Comparison of ENCODE assay signal across 9 cellular contexts in the genomic region with DNA sequence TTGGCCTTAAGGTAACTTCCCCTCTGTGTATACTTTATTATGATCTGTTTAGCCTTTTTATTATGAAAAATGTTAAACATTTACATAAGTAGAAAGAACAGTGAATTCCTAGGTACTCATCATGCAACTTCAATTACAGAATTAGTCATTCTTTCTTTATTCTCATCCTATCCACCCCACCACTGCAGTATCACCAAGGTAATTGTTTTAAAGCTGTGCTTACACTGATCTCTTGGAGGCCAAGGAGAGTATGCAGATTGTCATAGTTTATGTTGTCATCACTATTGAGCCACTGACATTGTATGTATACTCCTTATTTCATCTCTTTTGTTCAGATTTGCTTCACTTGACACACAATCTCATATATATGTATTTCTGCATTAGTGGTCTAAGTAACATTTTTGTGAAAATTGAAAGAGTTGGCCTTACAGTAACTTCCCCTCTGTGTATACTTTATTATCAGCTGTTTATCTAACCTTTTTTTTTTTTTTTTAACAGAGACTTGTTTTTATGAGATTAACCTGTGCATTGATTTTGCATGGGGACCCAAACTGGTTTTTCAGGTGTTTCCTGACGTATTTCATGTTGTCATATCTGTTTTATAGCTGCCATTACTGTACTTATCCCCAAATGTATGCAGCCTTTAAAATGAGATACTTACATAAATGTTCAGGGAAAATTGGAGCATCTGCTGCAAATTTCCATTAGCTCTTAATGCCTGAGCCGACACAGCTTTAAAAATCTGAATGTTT. TPM values are rescaled to one million over a fixed set of nuclear protein-coding genes. Genes with fewer than 3 reads are reported as not detected.
DNase-seq lines count a peak whose midpoint lies in the region; ATAC-seq and TF ChIP-seq lines count a peak whose summit lies in the region.
"Had no signal": no experiment of that assay in that cellular context is flagged by ENCODE, and none has a peak within 500 bp of the region (broad histone marks: within the 10 kb centered on the region; RNA-seq: fewer than 3 reads in every experiment).

No MANE protein-coding gene starts in this region.

- BruUV-seq in OCI-LY7 (replicated peaks; lab: Mats Ljungman, UMichigan): no TSS peak

- POLR2A ChIA-PET in activated CD4-positive, alpha-beta memory T cell treated with anti-CD3 and anti-CD28 coated beads for 36 hours (lab: Charles Lee): interaction anchor here (1.8 kb wide), 1 partner anchor 56 kb away, joined by 5 read pairs; a partner anchor contains a TSS
- POLR2A ChIA-PET in activated CD4-positive, alpha-beta memory T cell treated with anti-CD3 and anti-CD28 coated beads, Interleukin-2, amount 10 ng/mL, durations not matched to agents 7 days and 5 days (lab: Charles Lee): interaction anchor here (2.8 kb wide), 1 partner anchor 55 kb away, joined by 10 read pairs; a partner anchor contains a TSS
- POLR2A ChIA-PET in OCI-LY7 (lab: Charles Lee): interaction anchor here (0.6 to 2.0 kb wide), 3 partner anchors 20 to 658 kb away, joined by 3 to 5 read pairs (median 3); no protein-coding TSS in a partner anchor

- no peak for DNase-seq in activated CD4-positive, alpha-beta memory T cell treated with anti-CD3 and anti-CD28 coated beads for 36 hours
- DNase-seq in activated CD4-positive, alpha-beta memory T cell treated with anti-CD3 and anti-CD28 coated beads, Interleukin-2, amount 10 ng/mL, durations not matched to agents 7 days and 5 days: no peak
- DNase-seq in stimulated activated naive B cell treated with anti-CD40 and anti-IgM and Interleukin-4, amounts not matched to agents 10 μg/mL and 1 μg/mL and 100 μg/mL, for 72 hours: no peak
- DNase-seq in NCI-H1105 treated with DMSO at 0.1 percent for 48 hours (lab: John Stamatoyannopoulos, UW) (no peak), OCI-LY7 (ENCODE audit: low spot score) (no peak), mucosa of gallbladder (ENCODE audit: low spot score) (no peak)
- DNase-seq: adrenal gland had no signal

- no peak overlapping the region for H3K27ac ChIP-seq in OCI-LY7 (ENCODE audit: low read depth, low read length, poor library complexity, severe bottlenecking)
- H3K27ac ChIP-seq: adrenal gland had no signal

- no peaks in the 10 kb centered on the region for H3K9me3 Mint-ChIP-seq in activated CD4-positive, alpha-beta memory T cell treated with anti-CD3 and anti-CD28 coated beads for 36 hours
- no peaks in the 10 kb centered on the region for H3K9me3 Mint-ChIP-seq in activated CD4-positive, alpha-beta memory T cell treated with anti-CD3 and anti-CD28 coated beads, Interleukin-2, amount 10 ng/mL, durations not matched to agents 7 days and 5 days
- H3K9me3 Mint-ChIP-seq in stimulated activated naive B cell treated with anti-CD40 and anti-IgM and Interleukin-4, amounts not matched to agents 10 μg/mL and 1 μg/mL and 100 μg/mL, for 72 hours: peaks cover 0 to 3% of the 10 kb centered on the region in 2 donors

- H3K79me2 ChIP-seq in Loucy (ENCODE audit: insufficient read depth, low read length): peaks cover 51% of the 10 kb centered on the region
- peaks cover 86% of the 10 kb centered on the region for H3K79me2 ChIP-seq in OCI-LY7 (ENCODE audit: insufficient read depth, low read depth, low read length)

- H2AFZ ChIP-seq in Loucy (ENCODE audit: low read length): no peak overlapping the region
- H2AFZ ChIP-seq in OCI-LY7 (ENCODE audit: low read length): no peak overlapping the region

- intact Hi-C loops in activated CD4-positive, alpha-beta memory T cell treated with anti-CD3 and anti-CD28 coated beads for 36 hours (cut with micrococcal nuclease): loop anchor here (5.0 kb wide), 1 partner anchor 232 kb away; a partner anchor contains a TSS
- intact Hi-C loops in OCI-LY7 (cut with micrococcal nuclease; ENCODE audit: unreplicated experiment): loop anchor here (5.0 kb wide), 1 partner anchor 57 kb away; a partner anchor contains a TSS

- CTCF ChIA-PET in activated CD4-positive, alpha-beta memory T cell treated with anti-CD3 and anti-CD28 coated beads for 36 hours (lab: Charles Lee): interaction anchor here (0.6 to 1.9 kb wide), 2 partner anchors 10 to 828 kb away, joined by 4 to 7 read pairs; no protein-coding TSS in a partner anchor
- CTCF ChIA-PET in activated CD4-positive, alpha-beta memory T cell treated with anti-CD3 and anti-CD28 coated beads, Interleukin-2, amount 10 ng/mL, durations not matched to agents 7 days and 5 days (lab: Charles Lee): interaction anchor here (1.2 kb wide), 1 partner anchor 10 kb away, joined by 4 read pairs; no protein-coding TSS in a partner anchor
- CTCF ChIA-PET in OCI-LY7 (lab: Charles Lee; ENCODE audit: unreplicated experiment): no interaction called here

- H3K9me3 ChIP-seq in Loucy (ENCODE audit: insufficient read depth, low read depth, low read length): no peaks in the 10 kb centered on the region
- no peaks in the 10 kb centered on the region for H3K9me3 ChIP-seq in endocrine pancreas (ENCODE audit: control insufficient read depth, low read length)
- no peaks in the 10 kb centered on the region for H3K9me3 ChIP-seq in OCI-LY7 (ENCODE audit: low read length)
- H3K9me3 ChIP-seq: adrenal gland had no signal

- H3K4me1 ChIP-seq in Loucy (ENCODE audit: insufficient read depth, low read length, poor library complexity, severe bottlenecking): peaks cover 51% of the 10 kb centered on the region
- H3K4me1 ChIP-seq in endocrine pancreas (ENCODE audit: control insufficient read depth, insufficient read depth, low read length): peaks cover 47% of the 10 kb centered on the region
- H3K4me1 ChIP-seq in OCI-LY7 (ENCODE audit: insufficient read depth, low read length, poor library complexity, severe bottlenecking): peaks cover 40% of the 10 kb centered on the region

- ATAC-seq in stimulated activated naive B cell treated with anti-CD40 and anti-IgM and Interleukin-4, amounts not matched to agents 10 μg/mL and 1 μg/mL and 100 μg/mL, for 72 hours (replicated peaks): no peak

- peak overlapping the region; percentile 30 for H3K27ac Mint-ChIP-seq in activated CD4-positive, alpha-beta memory T cell treated with anti-CD3 and anti-CD28 coated beads for 36 hours
- H3K27ac Mint-ChIP-seq in activated CD4-positive, alpha-beta memory T cell treated with anti-CD3 and anti-CD28 coated beads, Interleukin-2, amount 10 ng/mL, durations not matched to agents 7 days and 5 days: no peak overlapping the region
- peak overlapping the region; percentile 51 for H3K27ac Mint-ChIP-seq in stimulated activated naive B cell treated with anti-CD40 and anti-IgM and Interleukin-4, amounts not matched to agents 10 μg/mL and 1 μg/mL and 100 μg/mL, for 72 hours

- H3K27me3 ChIP-seq in Loucy (ENCODE audit: insufficient read depth, low read length, poor library complexity, severe bottlenecking) (no peaks in the 10 kb centered on the region), endocrine pancreas (ENCODE audit: control insufficient read depth, insufficient read depth, low read length) (no peaks in the 10 kb centered on the region)
- H3K27me3 ChIP-seq: adrenal gland had no signal

- TF ChIP-seq CTCF in Loucy (conservative IDR thresholded peaks at IDR 0.05; ENCODE audit: low read length) (no peak), OCI-LY7 (conservative IDR thresholded peaks at IDR 0.05; ENCODE audit: low read length) (no peak)

- peak overlapping the region; percentile 100 for H3K4me2 ChIP-seq in Loucy (ENCODE audit: low read depth, low read length, poor library complexity, severe bottlenecking)
- no peak overlapping the region for H3K4me2 ChIP-seq in OCI-LY7 (ENCODE audit: low read length)

- H3K27me3 Mint-ChIP-seq in activated CD4-positive, alpha-beta memory T cell treated with anti-CD3 and anti-CD28 coated beads for 36 hours: no peaks in the 10 kb centered on the region
- no peaks in the 10 kb centered on the region for H3K27me3 Mint-ChIP-seq in activated CD4-positive, alpha-beta memory T cell treated with anti-CD3 and anti-CD28 coated beads, Interleukin-2, amount 10 ng/mL, durations not matched to agents 7 days and 5 days
- no peaks in the 10 kb centered on the region for H3K27me3 Mint-ChIP-seq in stimulated activated naive B cell treated with anti-CD40 and anti-IgM and Interleukin-4, amounts not matched to agents 10 μg/mL and 1 μg/mL and 100 μg/mL, for 72 hours

- peaks cover 25% of the 10 kb centered on the region; the same call in 1 of the 2 replicates for H3K36me3 ChIP-seq in Loucy (ENCODE audit: insufficient read depth, low read length)
- H3K36me3 ChIP-seq in endocrine pancreas (ENCODE audit: control insufficient read depth, insufficient read depth, low read length): peaks cover 3% of the 10 kb centered on the region
- peaks cover 71% of the 10 kb centered on the region for H3K36me3 ChIP-seq in OCI-LY7 (ENCODE audit: insufficient read depth, low read length)

- H3F3A ChIP-seq in Loucy (ENCODE audit: low read depth): no peaks in the 10 kb centered on the region

- H3K9ac ChIP-seq in Loucy (ENCODE audit: low read depth, low read length, poor library complexity, severe bottlenecking) (no peak overlapping the region), endocrine pancreas (ENCODE audit: control insufficient read depth, insufficient read depth, low read length) (no peak overlapping the region)

- H3K9me2 ChIP-seq in Loucy (replicated peaks; ENCODE audit: low read depth, low read length): no peaks in the 10 kb centered on the region
- no peaks in the 10 kb centered on the region for H3K9me2 ChIP-seq in OCI-LY7 (ENCODE audit: insufficient read depth, low read length)

- peak overlapping the region; percentile 4 for H3K4me3 ChIP-seq in Loucy (ENCODE audit: low read length, poor library complexity, severe bottlenecking)
- peak overlapping the region; percentile 47 for H3K4me3 ChIP-seq in endocrine pancreas (ENCODE audit: control insufficient read depth, insufficient read depth, low read length)
- H3K4me3 ChIP-seq in OCI-LY7 (ENCODE audit: low read depth, low read length, poor library complexity, severe bottlenecking): no peak overlapping the region
- H3K4me3 ChIP-seq: adrenal gland had no signal

- H3K36me3 Mint-ChIP-seq in activated CD4-positive, alpha-beta memory T cell treated with anti-CD3 and anti-CD28 coated beads for 36 hours: peaks cover 58% of the 10 kb centered on the region
- peaks cover 69% of the 10 kb centered on the region for H3K36me3 Mint-ChIP-seq in activated CD4-positive, alpha-beta memory T cell treated with anti-CD3 and anti-CD28 coated beads, Interleukin-2, amount 10 ng/mL, durations not matched to agents 7 days and 5 days (ENCODE audit: low read depth)
- H3K36me3 Mint-ChIP-seq in stimulated activated naive B cell treated with anti-CD40 and anti-IgM and Interleukin-4, amounts not matched to agents 10 μg/mL and 1 μg/mL and 100 μg/mL, for 72 hours: peaks cover 48 to 56% of the 10 kb centered on the region in 2 donors

- H3K4me1 Mint-ChIP-seq in activated CD4-positive, alpha-beta memory T cell treated with anti-CD3 and anti-CD28 coated beads for 36 hours (ENCODE audit: low read depth): peaks cover 75% of the 10 kb centered on the region
- peaks cover 66% of the 10 kb centered on the region for H3K4me1 Mint-ChIP-seq in activated CD4-positive, alpha-beta memory T cell treated with anti-CD3 and anti-CD28 coated beads, Interleukin-2, amount 10 ng/mL, durations not matched to agents 7 days and 5 days
- H3K4me1 Mint-ChIP-seq in stimulated activated naive B cell treated with anti-CD40 and anti-IgM and Interleukin-4, amounts not matched to agents 10 μg/mL and 1 μg/mL and 100 μg/mL, for 72 hours: peaks cover 28 to 56% of the 10 kb centered on the region in 2 donors

- H3K4me3 Mint-ChIP-seq in activated CD4-positive, alpha-beta memory T cell treated with anti-CD3 and anti-CD28 coated beads for 36 hours: no peak overlapping the region
- H3K4me3 Mint-ChIP-seq in activated CD4-positive, alpha-beta memory T cell treated with anti-CD3 and anti-CD28 coated beads, Interleukin-2, amount 10 ng/mL, durations not matched to agents 7 days and 5 days: no peak overlapping the region
- H3K4me3 Mint-ChIP-seq in stimulated activated naive B cell treated with anti-CD40 and anti-IgM and Interleukin-4, amounts not matched to agents 10 μg/mL and 1 μg/mL and 100 μg/mL, for 72 hours: peak overlapping the region; percentile 39 to 57

- H4K20me1 ChIP-seq in Loucy (ENCODE audit: insufficient read depth, low read length, poor library complexity, severe bottlenecking) (peaks cover 41% of the 10 kb centered on the region), OCI-LY7 (ENCODE audit: insufficient read depth, low read length) (peaks cover 13% of the 10 kb centered on the region)

RNA-seq across cellular contexts. Expression of a gene that starts 4.5 kb away (rescaled TPM):
- 10 to 100 TPM; 20.8 to 21.0 TPM for total RNA-seq in activated CD4-positive, alpha-beta memory T cell treated with anti-CD3 and anti-CD28 coated beads for 36 hours
- total RNA-seq in activated CD4-positive, alpha-beta memory T cell treated with anti-CD3 and anti-CD28 coated beads, Interleukin-2, amount 10 ng/mL, durations not matched to agents 7 days and 5 days: 10 to 100 TPM; 23.4 to 23.7 TPM
- 13.3 and 14.2 TPM in 2 replicates for total RNA-seq in OCI-LY7 (2014; rRNA removed; shearing (Covaris generic))
- 34.4 and 35.0 TPM in 2 replicates for total RNA-seq in OCI-LY7 (2022)
- 21.8 TPM for total RNA-seq in mucosa of gallbladder

RNA-seq across cellular contexts. Expression of a gene that starts 55.7 kb away (rescaled TPM):
- 10 to 100 TPM; 12.4 to 14.9 TPM for total RNA-seq in activated CD4-positive, alpha-beta memory T cell treated with anti-CD3 and anti-CD28 coated beads for 36 hours
- 1 to 10 TPM; 8.3 to 9.5 TPM for total RNA-seq in activated CD4-positive, alpha-beta memory T cell treated with anti-CD3 and anti-CD28 coated beads, Interleukin-2, amount 10 ng/mL, durations not matched to agents 7 days and 5 days
- total RNA-seq in OCI-LY7 (2014; rRNA removed; shearing (Covaris generic)): 31.3 and 42.0 TPM in 2 replicates
- total RNA-seq in OCI-LY7 (2022) (39.0 and 42.2 TPM in 2 replicates), mucosa of gallbladder (17.8 TPM)

Comparison
In these comparisons a context has a peak if more than half of its experiments do, and no peak if none do; other contexts are left out.
1. H3K4me3 Mint-ChIP-seq: peak in stimulated activated naive B cell treated with anti-CD40 and anti-IgM and Interleukin-4, amounts not matched to agents 10 μg/mL and 1 μg/mL and 100 μg/mL, for 72 hours (2 of 2); none in activated CD4-positive, alpha-beta memory T cell treated with anti-CD3 and anti-CD28 coated beads for 36 hours (single experiment) and activated CD4-positive, alpha-beta memory T cell treated with anti-CD3 and anti-CD28 coated beads, Interleukin-2, amount 10 ng/mL, durations not matched to agents 7 days and 5 days (single experiment).